Comparison of ENCODE assay signal across 17 cellular contexts in the genomic region with DNA sequence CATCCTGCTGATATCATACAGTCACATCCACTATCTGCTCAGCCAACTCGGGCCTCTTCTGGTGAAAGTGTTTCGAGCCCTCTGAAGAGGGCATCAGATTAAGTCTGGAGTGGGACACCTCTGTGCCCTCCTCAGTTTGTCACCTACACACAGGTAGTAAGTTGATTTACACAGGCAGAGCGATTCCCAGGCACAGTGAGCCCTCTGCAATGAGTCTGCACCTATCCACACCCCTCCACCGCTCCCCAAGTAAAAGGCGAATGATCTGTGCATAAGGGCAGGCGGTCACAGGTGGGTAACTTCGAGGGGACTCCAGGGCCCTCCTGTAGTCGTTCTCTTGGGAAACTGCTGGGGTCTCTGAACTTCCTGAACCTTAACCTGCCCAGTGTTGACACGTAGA.
A peak's percentile ranks its signal among the peaks of the same experiment; 100 is the strongest.
DNase-seq lines count a peak whose midpoint lies in the region; ATAC-seq and TF ChIP-seq lines count a peak whose summit lies in the region.
"Had no signal": no experiment of that assay in that cellular context is flagged by ENCODE, and none has a peak within 500 bp of the region (broad histone marks: within the 10 kb centered on the region; RNA-seq: fewer than 3 reads in every experiment).

No MANE protein-coding gene starts in this region.

- H3K23ac ChIP-seq in H9 (ENCODE audit: insufficient read length, low read depth, low read length) = no peak overlapping the region

- no peak for TF ChIP-seq POLR2A in spleen (IDR thresholded peaks at IDR 0.05)

- no peak overlapping the region for H3K4me3 Mint-ChIP-seq in H9
- no peak overlapping the region for H3K4me3 Mint-ChIP-seq in CD14-positive monocyte
- H3K4me3 Mint-ChIP-seq: CD8-positive, alpha-beta T cell; HFFc6 had no signal

- H3K9me3 ChIP-seq in RWPE2 (ENCODE audit: severe bottlenecking) (no peaks in the 10 kb centered on the region), spleen (no peaks in the 10 kb centered on the region), H9 (ENCODE audit: control insufficient read depth, low read depth, low read length) (no peaks in the 10 kb centered on the region)
- H3K9me3 ChIP-seq: BLaER1 had no signal

- H3K14ac ChIP-seq in H9 (ENCODE audit: insufficient read depth, low read length) = no peak overlapping the region; the same call in 1 of the 2 replicates

- H2BK5ac ChIP-seq in H9 (ENCODE audit: insufficient read length, low read length) = no peak overlapping the region

- no peaks in the 10 kb centered on the region for H3K36me3 ChIP-seq in RWPE2 (ENCODE audit: low read depth)
- H3K36me3 ChIP-seq in spleen = no peaks in the 10 kb centered on the region

- H3K27me3 Mint-ChIP-seq in H9 (ENCODE audit: low read depth) (peaks cover 2% of the 10 kb centered on the region; the same call in 1 of the 2 replicates), CD14-positive monocyte (ENCODE audit: low read depth in 3 of 3) (peaks cover 0 to 2% (median 0%) of the 10 kb centered on the region in 3 donors)

- H3K4me3 ChIP-seq in RWPE2 (ENCODE audit: severe bottlenecking) (no peak overlapping the region), spleen (no peak overlapping the region)
- H3K4me3 ChIP-seq: BLaER1 had no signal

- ATAC-seq in RWPE2 (ENCODE audit: low read depth) (no peak), HG03439 (IDR thresholded peaks at IDR 0.05; ENCODE audit: unreplicated experiment) (no peak)
- ATAC-seq: CD8-positive, alpha-beta T cell had no signal

- TF ChIP-seq CTCF in RWPE2 (IDR thresholded peaks at IDR 0.05; ENCODE audit: poor library complexity, severe bottlenecking) = no peak
- TF ChIP-seq CTCF in spleen (IDR thresholded peaks at IDR 0.05 in 8 of 11, conservative IDR thresholded peaks at IDR 0.05 in 3 of 11) = no peak
- TF ChIP-seq CTCF in H9 (conservative IDR thresholded peaks at IDR 0.05) = no peak
- no peak for TF ChIP-seq CTCF in CD14-positive monocyte (IDR thresholded peaks at IDR 0.05)

- H4K8ac ChIP-seq in H9 (replicated peaks; ENCODE audit: insufficient read length, low read depth, low read length) = no peak overlapping the region

- no peak overlapping the region for H4K5ac ChIP-seq in H9 (ENCODE audit: insufficient read length, low read depth, low read length)

- H2BK20ac ChIP-seq in H9 (ENCODE audit: low read depth, low read length, poor library complexity, severe bottlenecking) = no peak overlapping the region

- DNase-seq in activated effector memory CD4-positive, alpha-beta T cell treated with anti-CD3 and anti-CD28 coated beads, Interleukin-2, amount 50 U/mL, for 16 hours = peak; percentile 27
- DNase-seq in activated effector memory CD4-positive, alpha-beta T cell treated with Interleukin-2 at 50 U/mL for 16 hours = no peak
- peak; percentile 51 for DNase-seq in RWPE2 (ENCODE audit: low spot score)
- peak; percentile 20 for DNase-seq in mesenteric fat pad (ENCODE audit: low spot score)
- peak; percentile 41 for DNase-seq in spleen
- no peak for DNase-seq in H9
- no peak for DNase-seq in CD14-positive monocyte (ENCODE audit: low spot score)
- DNase-seq: 8988T; Calu3; CD8-positive, alpha-beta T cell; DMS79 treated with DMSO at 0.1 percent for 48 hours; GF-D8; HCEC 1CT; HFFc6; IMR-90 had no signal

- intact Hi-C loops in spleen (cut with DNase I; ENCODE audit: low total_unique reads) (no loop called here), CD14-positive monocyte (cut with micrococcal nuclease) (no loop called here)

- H3K4ac ChIP-seq in H9 (ENCODE audit: low read depth, low read length) = no peak overlapping the region

- H3K9me3 Mint-ChIP-seq in H9 = no peaks in the 10 kb centered on the region
- no peaks in the 10 kb centered on the region for H3K9me3 Mint-ChIP-seq in CD14-positive monocyte
- H3K9me3 Mint-ChIP-seq: CD8-positive, alpha-beta T cell; HFFc6 had no signal

- H2BK120ac ChIP-seq in H9 (ENCODE audit: low read depth, low read length, poor library complexity, severe bottlenecking) = no peak overlapping the region

- H2AK5ac ChIP-seq in H9 (ENCODE audit: insufficient read length, low read length) = no peak overlapping the region

- no peak overlapping the region for H2BK12ac ChIP-seq in H9 (ENCODE audit: insufficient read length, low read depth, low read length)

- H3K4me1 Mint-ChIP-seq in H9 (peaks cover 0 to 6% of the 10 kb centered on the region in 2 experiments; a peak in 2 of 4 replicates), CD14-positive monocyte (no peaks in the 10 kb centered on the region)

- no peak overlapping the region for H2AFZ ChIP-seq in H9 (ENCODE audit: low read length)

- H3K27ac ChIP-seq in RWPE2 (ENCODE audit: poor library complexity, severe bottlenecking) = no peak overlapping the region
- H3K27ac ChIP-seq in spleen = no peak overlapping the region
- no peak overlapping the region for H3K27ac ChIP-seq in H9 (ENCODE audit: insufficient read length, low read depth, low read length)
- H3K27ac ChIP-seq: BLaER1 had no signal

- no peaks in the 10 kb centered on the region for H4K20me1 ChIP-seq in H9 (ENCODE audit: control insufficient read depth, insufficient read depth, insufficient read length)

- H3K27me3 ChIP-seq in RWPE2 (ENCODE audit: insufficient read depth, poor library complexity, severe bottlenecking) (no peaks in the 10 kb centered on the region), spleen (replicated peaks in 1 of 7) (peaks cover 0 to 10% (median 0%) of the 10 kb centered on the region in 7 donors), H9 (ENCODE audit: insufficient read depth, low read length) (no peaks in the 10 kb centered on the region)

- no peak overlapping the region for H3K56ac ChIP-seq in H9 (ENCODE audit: insufficient read length, low read depth, low read length)

- no peak overlapping the region for H3T11ph ChIP-seq in H9 (ENCODE audit: low read length)

- H3K23me2 ChIP-seq in H9 (ENCODE audit: insufficient read length, low read depth, low read length, poor library complexity, severe bottlenecking) = no peaks in the 10 kb centered on the region

- no peak overlapping the region for H3K9ac ChIP-seq in H9 (ENCODE audit: extremely low read depth, insufficient read length, low read length)
- H3K9ac ChIP-seq: BLaER1 had no signal

- WGBS in spleen, 5 donors = 68 to 85% (median 83%) methylated on average over 8 to 9 of the region's 9 CpGs
- no CpG with 5 or more reads among the region's 9 CpGs for WGBS in H9 (ENCODE audit: extremely low coverage, insufficient read length, low lambda C conversion rate)

- H3K79me1 ChIP-seq in H9 (ENCODE audit: insufficient read depth, low read depth, low read length, poor library complexity, severe bottlenecking) = no peaks in the 10 kb centered on the region

- H3K18ac ChIP-seq in H9 (ENCODE audit: insufficient read length, low read depth, low read length) = no peak overlapping the region

- peaks cover 0 to 1% (median 0%) of the 10 kb centered on the region in 3 experiments; a peak in 1 of 7 replicates for H3K36me3 Mint-ChIP-seq in H9 (ENCODE audit: insufficient read depth in 1 of 3, low read depth in 3 of 3)
- H3K36me3 Mint-ChIP-seq in CD14-positive monocyte = peaks cover 4 to 14% of the 10 kb centered on the region in 2 donors

- no peaks in the 10 kb centered on the region for H3K79me2 ChIP-seq in H9 (ENCODE audit: insufficient read depth, low read length)

- H2BK15ac ChIP-seq in H9 (ENCODE audit: low read depth, low read length) = no peak overlapping the region

- no peak overlapping the region for H3K27ac Mint-ChIP-seq in H9
- H3K27ac Mint-ChIP-seq in CD14-positive monocyte = peak overlapping the region in 1 of 7 donors; percentile 58
- H3K27ac Mint-ChIP-seq: CD8-positive, alpha-beta T cell; HFFc6 had no signal

- no peak overlapping the region for H4K91ac ChIP-seq in H9 (ENCODE audit: insufficient read length, low read depth, low read length)

- H3K4me2 ChIP-seq in H9 (ENCODE audit: insufficient read depth, insufficient read length, low read length) = no peak overlapping the region
- H3K4me2 ChIP-seq: BLaER1 had no signal

- H3K4me1 ChIP-seq in RWPE2 (ENCODE audit: insufficient read depth, poor library complexity, severe bottlenecking) = no peaks in the 10 kb centered on the region
- H3K4me1 ChIP-seq in spleen = no peaks in the 10 kb centered on the region
- H3K4me1 ChIP-seq in H9 (ENCODE audit: insufficient read depth, low read length) = no peaks in the 10 kb centered on the region

Comparison
In these comparisons a context has a peak if more than half of its experiments do, and no peak if none do; other contexts are left out.
1. DNase-seq: peak in activated effector memory CD4-positive, alpha-beta T cell treated with anti-CD3 and anti-CD28 coated beads, Interleukin-2, amount 50 U/mL, for 16 hours (single experiment), RWPE2 (single experiment), mesenteric fat pad (single experiment) and spleen (single experiment); none in activated effector memory CD4-positive, alpha-beta T cell treated with Interleukin-2 at 50 U/mL for 16 hours (single experiment), H9 (single experiment) and CD14-positive monocyte (single experiment).